Comparison of ENCODE assay signal across 9 cellular contexts in the genomic region with DNA sequence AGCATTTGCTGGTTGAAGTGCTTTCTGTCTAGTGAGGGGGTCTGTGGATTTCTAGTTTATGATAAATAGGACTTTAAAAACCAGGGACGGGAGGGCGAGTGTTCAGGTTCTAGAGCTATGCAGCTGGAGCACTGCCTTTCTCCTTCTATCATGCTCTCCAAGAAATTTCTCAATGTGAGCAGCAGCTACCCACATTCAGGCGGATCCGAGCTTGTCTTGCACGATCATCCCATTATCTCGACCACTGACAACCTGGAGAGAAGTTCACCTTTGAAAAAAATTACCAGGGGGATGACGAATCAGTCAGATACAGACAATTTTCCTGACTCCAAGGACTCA. TPM values are rescaled to one million over a fixed set of nuclear protein-coding genes. Genes with fewer than 3 reads are reported as not detected.
DNase-seq lines count a peak whose midpoint lies in the region; ATAC-seq, FAIRE-seq and TF ChIP-seq lines count a peak whose summit lies in the region.
"Had no signal": no experiment of that assay in that cellular context is flagged by ENCODE, and none has a peak within 500 bp of the region (broad histone marks: within the 10 kb centered on the region; RNA-seq: fewer than 3 reads in every experiment).

A gene (plus strand): TSS at position 4 of the 339 bp plus-strand sequence. CDS start 114 bp downstream, at position 118.

- no peak for TF ChIP-seq POLR2A in GM12892 (IDR thresholded peaks at IDR 0.05; ENCODE audit: low read depth, low read length)

- H3K9me3 ChIP-seq in lower lobe of right lung = no peaks in the 10 kb centered on the region

- ATAC-seq in activated naive CD8-positive, alpha-beta T cell treated with anti-CD3 and anti-CD28 coated beads, Interleukin-2, amount 10 ng/mL, durations not matched to agents 7 days and 5 days (ENCODE audit: low read depth) = no peak
- ATAC-seq in lower lobe of right lung (no peak), GM19452 (IDR thresholded peaks at IDR 0.05; ENCODE audit: unreplicated experiment) (no peak)

- FAIRE-seq in GM12892 (lab: Jason Lieb, UNC) = no peak

- peak within 1 kb of the TSS; percentile 51 for H3K4me3 ChIP-seq in GM06990 (replicated peaks; ENCODE audit: low read depth, low read length)
- peak within 1 kb of the TSS; percentile 52 for H3K4me3 ChIP-seq in lower lobe of right lung
- H3K4me3 ChIP-seq: SK-N-MC had no signal

- POLR2A ChIA-PET in activated naive CD8-positive, alpha-beta T cell treated with anti-CD3 and anti-CD28 coated beads, Interleukin-2, amount 10 ng/mL, durations not matched to agents 7 days and 5 days (lab: Charles Lee) = interaction anchor here (0.8 kb wide), 1 partner anchor 29 kb away, joined by 3 read pairs; no protein-coding TSS in a partner anchor

- H3K27ac Mint-ChIP-seq in activated naive CD8-positive, alpha-beta T cell treated with anti-CD3 and anti-CD28 coated beads, Interleukin-2, amount 10 ng/mL, durations not matched to agents 7 days and 5 days = no peak within 1 kb of the TSS

- H3K4me3 Mint-ChIP-seq in activated naive CD8-positive, alpha-beta T cell treated with anti-CD3 and anti-CD28 coated beads, Interleukin-2, amount 10 ng/mL, durations not matched to agents 7 days and 5 days = peak within 1 kb of the TSS; percentile 64

- peaks cover 14% of the 10 kb centered on the region for H3K36me3 Mint-ChIP-seq in activated naive CD8-positive, alpha-beta T cell treated with anti-CD3 and anti-CD28 coated beads, Interleukin-2, amount 10 ng/mL, durations not matched to agents 7 days and 5 days

- H3K4me1 Mint-ChIP-seq in activated naive CD8-positive, alpha-beta T cell treated with anti-CD3 and anti-CD28 coated beads, Interleukin-2, amount 10 ng/mL, durations not matched to agents 7 days and 5 days = peaks cover 53% of the 10 kb centered on the region

- H3K27me3 ChIP-seq in GM06990 (replicated peaks; ENCODE audit: control insufficient read depth, insufficient read depth, low read length) = peaks cover 3% of the 10 kb centered on the region
- H3K27me3 ChIP-seq in lower lobe of right lung (ENCODE audit: low read depth) = peaks cover 80% of the 10 kb centered on the region

- peaks cover 45% of the 10 kb centered on the region for H3K4me1 ChIP-seq in lower lobe of right lung

- peaks cover 70% of the 10 kb centered on the region for H3K27me3 Mint-ChIP-seq in activated naive CD8-positive, alpha-beta T cell treated with anti-CD3 and anti-CD28 coated beads, Interleukin-2, amount 10 ng/mL, durations not matched to agents 7 days and 5 days

- in situ Hi-C loops in ACHN (cut with HindIII; ENCODE audit: low pct_ligation_motif_present, low pct_unique_long_range_greater_than_20kb, low sequenced_read_pairs) = no loop called here

- no peaks in the 10 kb centered on the region for H3K9me3 Mint-ChIP-seq in activated naive CD8-positive, alpha-beta T cell treated with anti-CD3 and anti-CD28 coated beads, Interleukin-2, amount 10 ng/mL, durations not matched to agents 7 days and 5 days

- DNase-seq in ACHN = peak; percentile 28
- no peak for DNase-seq in GM06990 (ENCODE audit: extremely low read depth, insufficient read length)
- DNase-seq in activated naive CD8-positive, alpha-beta T cell treated with anti-CD3 and anti-CD28 coated beads, Interleukin-2, amount 10 ng/mL, durations not matched to agents 7 days and 5 days = no peak
- no peak for DNase-seq in lower lobe of right lung
- no peak for DNase-seq in NCI-H69 (lab: John Stamatoyannopoulos, UW)
- no peak for DNase-seq in activated effector memory CD4-positive, alpha-beta T cell treated with anti-CD3 and anti-CD28 coated beads, Interleukin-2, amount 50 U/mL, for 16 hours
- DNase-seq in GM12892 (ENCODE audit: insufficient read length) = no peak

- intact Hi-C loops in lower lobe of right lung (cut with DNase I) = no loop called here

- TF ChIP-seq CTCF in GM06990 (IDR thresholded peaks at IDR 0.05; ENCODE audit: insufficient read depth, low read length, poor library complexity, severe bottlenecking) (no peak), lower lobe of right lung (IDR thresholded peaks at IDR 0.05) (no peak)

- H3K27ac ChIP-seq in lower lobe of right lung = no peak within 1 kb of the TSS
- H3K27ac ChIP-seq: SK-N-MC had no signal

- no peaks in the 10 kb centered on the region for H3K36me3 ChIP-seq in GM06990 (ENCODE audit: control insufficient read depth, insufficient read depth, low read length)
- no peaks in the 10 kb centered on the region for H3K36me3 ChIP-seq in lower lobe of right lung

RNA-seq across cellular contexts. Expression of the gene that starts here (rescaled TPM):
- total RNA-seq in activated naive CD8-positive, alpha-beta T cell treated with anti-CD3 and anti-CD28 coated beads, Interleukin-2, amount 10 ng/mL, durations not matched to agents 7 days and 5 days = not detected
- total RNA-seq in lower lobe of right lung = not detected
- polyA plus RNA-seq in GM12892 (2012; ENCODE audit: missing spikeins) = not detected
